ENCODE assay signal across 36 cellular contexts in the genomic region with DNA sequence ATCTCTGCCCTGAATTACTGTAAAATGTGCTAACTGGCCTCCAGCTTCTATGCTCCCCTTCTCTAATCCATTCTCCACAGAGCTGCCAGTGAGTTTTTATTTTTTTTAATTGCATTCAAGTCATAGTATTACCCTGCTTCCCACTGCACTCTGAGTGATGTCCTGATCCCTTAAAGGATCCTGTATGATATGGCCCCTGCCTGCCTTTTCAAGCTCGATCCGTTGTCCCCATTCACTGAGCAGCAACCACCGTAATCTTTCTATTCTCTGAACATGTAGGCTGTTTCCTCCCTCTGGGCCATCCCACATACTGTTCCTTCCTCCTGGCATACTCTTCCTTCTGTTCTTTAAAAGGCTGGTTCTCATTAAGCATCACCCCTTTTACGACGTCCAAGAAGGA.
"Had no signal": no experiment of that assay in that cellular context is flagged by ENCODE, and none has a peak within 500 bp of the region (broad histone marks: within the 10 kb centered on the region; RNA-seq: fewer than 3 reads in every experiment).

No MANE protein-coding gene starts in this region.

- H3K9me3 ChIP-seq: ascending aorta had no signal

- DNase-seq: activated B cell treated with CpG ODN at 0.5 μM for 24 hours; activated CD4-positive, alpha-beta memory T cell treated with anti-CD3 and anti-CD28 coated beads for 36 hours; activated CD4-positive, alpha-beta T cell treated with anti-CD3 and anti-CD28 coated beads for 4 hours; activated CD4-positive, alpha-beta T cell treated with anti-CD3 and anti-CD28 coated beads, Interleukin-2, amount 10 ng/mL, durations not matched to agents 24 days and 14 days; activated CD4-positive, alpha-beta T cell treated with anti-CD3 and anti-CD28 coated beads, Interleukin-2, amount 50 U/mL, for 1 hour; activated CD4-positive, alpha-beta T cell treated with anti-CD3 and anti-CD28 coated beads, Interleukin-2, amount 50 U/mL, for 4 hours; activated CD4-positive, CD25-positive, alpha-beta regulatory T cell treated with anti-CD3 and anti-CD28 coated beads, Interleukin-2, amount 50 U/mL, for 72 hours; activated CD8-positive, alpha-beta memory T cell treated with anti-CD3 and anti-CD28 coated beads, Interleukin-2, amount 50 U/mL, for 4 hours; activated CD8-positive, alpha-beta T cell treated with anti-CD3 and anti-CD28 coated beads for 36 hours; activated effector memory CD4-positive, alpha-beta T cell treated with Interleukin-2 at 50 U/mL for 16 hours; activated gamma-delta T cell; activated naive CD4-positive, alpha-beta T cell treated with anti-CD3 and anti-CD28 coated beads, Interleukin-2, amount 10 ng/mL, durations not matched to agents 7 days and 5 days; activated naive CD4-positive, alpha-beta T cell treated with Interleukin-2 at 50 U/mL for 16 hours; activated naive CD8-positive, alpha-beta T cell treated with anti-CD3 and anti-CD28 coated beads, Interleukin-2, amount 10 ng/mL, durations not matched to agents 7 days and 5 days; activated naive CD8-positive, alpha-beta T cell treated with anti-CD3 and anti-CD28 coated beads, Interleukin-2, amount 50 U/mL, for 24 hours; activated T-cell treated with anti-CD3 and anti-CD28 coated beads for 4 hours; activated T-cell treated with anti-CD3 and anti-CD28 coated beads, Interleukin-2, amount 50 U/mL, for 1 hour; activated T-cell treated with anti-CD3 and anti-CD28 coated beads, Interleukin-2, amount 50 U/mL, for 48 hours; amygdala; anterior cingulate cortex; caudate nucleus; cerebellar nuclear complex; T-helper 2 cell; T-helper 9 cell had no signal

- H3K27ac ChIP-seq: ascending aorta, cardiac muscle cell, VCaP had no signal

- H3K27ac Mint-ChIP-seq: activated B cell treated with CpG ODN at 0.5 μM for 24 hours; activated CD4-positive, alpha-beta memory T cell treated with anti-CD3 and anti-CD28 coated beads for 36 hours; activated CD4-positive, alpha-beta T cell treated with anti-CD3 and anti-CD28 coated beads, Interleukin-2, amount 10 ng/mL, durations not matched to agents 24 days and 14 days; activated CD8-positive, alpha-beta T cell treated with anti-CD3 and anti-CD28 coated beads for 36 hours; activated naive CD4-positive, alpha-beta T cell treated with anti-CD3 and anti-CD28 coated beads, Interleukin-2, amount 10 ng/mL, durations not matched to agents 7 days and 5 days; activated naive CD4-positive, alpha-beta T cell treated with anti-CD3 and anti-CD28 coated beads, Interleukin-2, amount 50 U/mL, for 24 hours; activated naive CD8-positive, alpha-beta T cell; activated naive CD8-positive, alpha-beta T cell treated with anti-CD3 and anti-CD28 coated beads, Interleukin-2, amount 10 ng/mL, durations not matched to agents 7 days and 5 days; activated naive CD8-positive, alpha-beta T cell treated with anti-CD3 and anti-CD28 coated beads, Interleukin-2, amount 50 U/mL, for 24 hours; activated T-helper 2 cell treated with anti-CD3 and anti-CD28 coated beads, Interferon-gamma antibody, Interleukin-2, Interleukin-4, amounts not matched to agents 10 μg/mL and 5 μg/mL and 100 μg/mL, durations not matched to agents 14 hours and 24 hours and 36 hours; brain; T-helper 1 cell treated with Interleukin-12 subunit alpha and Interleukin-12 subunit beta and Interleukin-4 antibody, amounts not matched to agents 30 μg/mL and 1 μg/mL, for 36 hours; T-helper 2 cell treated with Interferon-gamma antibody and Interleukin-4, amounts not matched to agents 5 μg/mL and 100 μg/mL, for 36 hours had no signal

- H3K27me3 Mint-ChIP-seq: activated B cell treated with CpG ODN at 0.5 μM for 24 hours, brain had no signal

- H3K27me3 ChIP-seq: ascending aorta, cardiac muscle cell had no signal

- H3K4me1 ChIP-seq: ascending aorta had no signal

- H3K36me3 ChIP-seq: ascending aorta, cardiac muscle cell had no signal

- FAIRE-seq: bronchial epithelial cell, TTC549 had no signal

- ATAC-seq: activated CD8-positive, alpha-beta T cell treated with anti-CD3 and anti-CD28 coated beads for 36 hours; activated naive CD8-positive, alpha-beta T cell treated with anti-CD3 and anti-CD28 coated beads, Interleukin-2, amount 50 U/mL, for 24 hours had no signal

- H3K4me1 Mint-ChIP-seq: activated CD4-positive, alpha-beta T cell treated with anti-CD3 and anti-CD28 coated beads, Interleukin-2, amount 10 ng/mL, durations not matched to agents 24 days and 14 days; activated naive CD4-positive, alpha-beta T cell treated with anti-CD3 and anti-CD28 coated beads, Interleukin-2, amount 10 ng/mL, durations not matched to agents 7 days and 5 days; activated naive CD4-positive, alpha-beta T cell treated with anti-CD3 and anti-CD28 coated beads, Interleukin-2, amount 50 U/mL, for 24 hours; activated naive CD8-positive, alpha-beta T cell treated with anti-CD3 and anti-CD28 coated beads, Interleukin-2, amount 50 U/mL, for 24 hours; central memory CD8-positive, alpha-beta T cell had no signal

- H3K4me3 ChIP-seq: ascending aorta, cardiac muscle cell had no signal

- H3K36me3 Mint-ChIP-seq: activated CD4-positive, alpha-beta memory T cell treated with anti-CD3 and anti-CD28 coated beads for 36 hours; activated naive CD4-positive, alpha-beta T cell treated with anti-CD3 and anti-CD28 coated beads, Interleukin-2, amount 10 ng/mL, durations not matched to agents 7 days and 5 days; activated naive CD4-positive, alpha-beta T cell treated with anti-CD3 and anti-CD28 coated beads, Interleukin-2, amount 50 U/mL, for 24 hours; activated naive CD8-positive, alpha-beta T cell; activated naive CD8-positive, alpha-beta T cell treated with anti-CD3 and anti-CD28 coated beads, Interleukin-2, amount 10 ng/mL, durations not matched to agents 7 days and 5 days had no signal

- H3K9me3 Mint-ChIP-seq: activated B cell treated with CpG ODN at 0.5 μM for 24 hours; activated CD4-positive, alpha-beta memory T cell treated with anti-CD3 and anti-CD28 coated beads for 36 hours; activated CD4-positive, alpha-beta T cell treated with anti-CD3 and anti-CD28 coated beads, Interleukin-2, amount 10 ng/mL, durations not matched to agents 24 days and 14 days; activated CD8-positive, alpha-beta T cell treated with anti-CD3 and anti-CD28 coated beads for 36 hours; activated naive CD4-positive, alpha-beta T cell treated with anti-CD3 and anti-CD28 coated beads, Interleukin-2, amount 10 ng/mL, durations not matched to agents 7 days and 5 days; activated naive CD4-positive, alpha-beta T cell treated with anti-CD3 and anti-CD28 coated beads, Interleukin-2, amount 50 U/mL, for 24 hours; activated naive CD8-positive, alpha-beta T cell treated with anti-CD3 and anti-CD28 coated beads, Interleukin-2, amount 10 ng/mL, durations not matched to agents 7 days and 5 days; activated naive CD8-positive, alpha-beta T cell treated with anti-CD3 and anti-CD28 coated beads, Interleukin-2, amount 50 U/mL, for 24 hours; activated T-helper 2 cell treated with anti-CD3 and anti-CD28 coated beads, Interferon-gamma antibody, Interleukin-2, Interleukin-4, amounts not matched to agents 10 μg/mL and 5 μg/mL and 100 μg/mL, durations not matched to agents 14 hours and 24 hours and 36 hours; central memory CD8-positive, alpha-beta T cell; T-helper 1 cell treated with Interleukin-12 subunit alpha and Interleukin-12 subunit beta and Interleukin-4 antibody, amounts not matched to agents 30 μg/mL and 1 μg/mL, for 36 hours; T-helper 2 cell treated with Interferon-gamma antibody and Interleukin-4, amounts not matched to agents 5 μg/mL and 100 μg/mL, for 36 hours had no signal

- H3K4me3 Mint-ChIP-seq: activated B cell treated with CpG ODN at 0.5 μM for 24 hours; activated CD4-positive, alpha-beta memory T cell treated with anti-CD3 and anti-CD28 coated beads for 36 hours; activated CD4-positive, alpha-beta T cell treated with anti-CD3 and anti-CD28 coated beads, Interleukin-2, amount 10 ng/mL, durations not matched to agents 24 days and 14 days; activated CD8-positive, alpha-beta T cell treated with anti-CD3 and anti-CD28 coated beads for 36 hours; activated naive CD4-positive, alpha-beta T cell treated with anti-CD3 and anti-CD28 coated beads, Interleukin-2, amount 10 ng/mL, durations not matched to agents 7 days and 5 days; activated naive CD4-positive, alpha-beta T cell treated with anti-CD3 and anti-CD28 coated beads, Interleukin-2, amount 50 U/mL, for 24 hours; activated naive CD8-positive, alpha-beta T cell; activated naive CD8-positive, alpha-beta T cell treated with anti-CD3 and anti-CD28 coated beads, Interleukin-2, amount 10 ng/mL, durations not matched to agents 7 days and 5 days; activated naive CD8-positive, alpha-beta T cell treated with anti-CD3 and anti-CD28 coated beads, Interleukin-2, amount 50 U/mL, for 24 hours; brain; central memory CD8-positive, alpha-beta T cell; T-helper 1 cell treated with Interleukin-12 subunit alpha and Interleukin-12 subunit beta and Interleukin-4 antibody, amounts not matched to agents 30 μg/mL and 1 μg/mL, for 36 hours; T-helper 2 cell treated with Interferon-gamma antibody and Interleukin-4, amounts not matched to agents 5 μg/mL and 100 μg/mL, for 36 hours had no signal
